8 cellular contexts compared by ENCODE assay signal in the genomic region with DNA sequence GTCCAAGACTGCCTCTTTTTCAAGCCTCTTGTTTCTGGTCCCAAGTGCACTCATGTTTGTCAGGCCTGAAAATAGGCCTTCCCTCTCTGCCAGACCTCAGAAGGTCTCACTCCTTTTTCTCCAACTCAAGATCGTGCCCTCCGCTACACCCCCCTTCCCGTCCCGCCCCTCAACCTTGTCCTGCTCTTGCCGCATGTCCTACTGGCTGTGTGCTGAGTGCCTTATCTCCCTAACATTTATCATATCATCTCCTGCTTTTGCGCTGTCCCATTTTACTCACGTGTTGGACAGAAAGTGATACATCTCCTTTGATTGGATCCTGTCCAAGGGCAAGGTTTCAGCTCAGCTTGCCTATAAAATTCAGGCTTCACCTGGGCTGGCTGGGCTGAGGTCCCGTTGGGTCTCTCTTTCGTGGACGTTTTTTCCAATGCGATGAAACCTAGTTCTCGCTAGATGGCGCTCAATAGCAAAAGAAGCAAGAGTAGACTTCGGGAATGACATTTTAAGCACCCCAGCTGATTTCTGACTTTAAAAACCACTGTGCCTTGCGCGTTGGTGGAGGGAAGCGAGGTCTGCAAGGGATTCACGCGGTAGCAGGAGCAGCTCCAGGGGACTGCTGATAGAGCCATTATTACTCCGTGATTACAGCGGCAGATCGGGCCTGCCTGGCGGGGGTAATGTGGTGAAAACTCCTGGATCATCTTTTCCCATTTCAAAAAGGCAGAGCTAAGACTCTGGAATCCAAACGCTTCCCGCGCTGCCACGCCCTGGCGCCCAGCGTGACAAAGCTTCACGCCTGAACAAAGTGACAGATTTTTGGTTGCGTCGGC.
DNase-seq lines count a peak whose midpoint lies in the region; ATAC-seq and TF ChIP-seq lines count a peak whose summit lies in the region.

No MANE protein-coding gene starts in this region.

- no peaks in the 10 kb centered on the region for H3K9me3 ChIP-seq in colonic mucosa

- no peaks in the 10 kb centered on the region for H3K4me1 ChIP-seq in colonic mucosa

- no peaks in the 10 kb centered on the region for H3K36me3 ChIP-seq in colonic mucosa

- ATAC-seq in HG02642 (IDR thresholded peaks at IDR 0.05; ENCODE audit: poor library complexity, unreplicated experiment), result peak; percentile 69
- peak; percentile 92 for ATAC-seq in SK-N-SH treated with all-trans-retinoic acid at 6 μM for 48 hours
- ATAC-seq in left colon, result peak; percentile 72

- in situ Hi-C loops in ACHN (cut with HindIII; ENCODE audit: low pct_ligation_motif_present, low pct_unique_long_range_greater_than_20kb, low sequenced_read_pairs), result no loop called here

- peak overlapping the region in 1 of 2 donors; percentile 2 for H3K9ac ChIP-seq in colonic mucosa (ENCODE audit: low read depth in 2 of 2, low read length in 2 of 2)

- intact Hi-C loops in colonic mucosa (cut with DNase I), result loop anchor here (5.0 kb wide), 1 partner anchor 1522 kb away; no protein-coding TSS in a partner anchor
- intact Hi-C loops in left colon (cut with DNase I, micrococcal nuclease), result loop anchor here in 1 of 2 donors (10.0 kb wide), 1 partner anchor 1520 kb away; no protein-coding TSS in a partner anchor

- DNase-seq in ACHN, result peak; percentile 69
- peak; percentile 72 for DNase-seq in NAMALWA (ENCODE audit: low spot score)
- peak; percentile 37 for DNase-seq in colonic mucosa
- peak in 1 of 2 donors; percentile 11 for DNase-seq in left colon
- peak; percentile 37 for DNase-seq in stimulated activated CD8-positive, alpha-beta memory T cell treated with anti-CD3 and anti-CD28 coated beads, Interleukin-4, amount 100 ng/mL, for 48 hours

- H3K4me3 ChIP-seq in colonic mucosa, result peak overlapping the region; percentile 32

- peak; percentile 82 for TF ChIP-seq CTCF in GM12873 (IDR thresholded peaks at IDR 0.05; ENCODE audit: insufficient read depth, low read depth, low read length, missing control alignments)
- peak; percentile 69 for TF ChIP-seq CTCF in colonic mucosa (IDR thresholded peaks at IDR 0.05)

- no peak overlapping the region for H3K27ac ChIP-seq in colonic mucosa

- H3K27me3 ChIP-seq in colonic mucosa, result no peaks in the 10 kb centered on the region

TF ChIP-seq in SK-N-SH treated with all-trans-retinoic acid at 6 μM for 48 hours, 23 proteins besides CTCF, POLR2A, EP300 and RAD21:
- TF ChIP-seq TCF4 (CRISPR knock-in tag; IDR thresholded peaks at IDR 0.05; ENCODE audit: borderline replicate concordance), result no peak
- TF ChIP-seq, protein P1, sequence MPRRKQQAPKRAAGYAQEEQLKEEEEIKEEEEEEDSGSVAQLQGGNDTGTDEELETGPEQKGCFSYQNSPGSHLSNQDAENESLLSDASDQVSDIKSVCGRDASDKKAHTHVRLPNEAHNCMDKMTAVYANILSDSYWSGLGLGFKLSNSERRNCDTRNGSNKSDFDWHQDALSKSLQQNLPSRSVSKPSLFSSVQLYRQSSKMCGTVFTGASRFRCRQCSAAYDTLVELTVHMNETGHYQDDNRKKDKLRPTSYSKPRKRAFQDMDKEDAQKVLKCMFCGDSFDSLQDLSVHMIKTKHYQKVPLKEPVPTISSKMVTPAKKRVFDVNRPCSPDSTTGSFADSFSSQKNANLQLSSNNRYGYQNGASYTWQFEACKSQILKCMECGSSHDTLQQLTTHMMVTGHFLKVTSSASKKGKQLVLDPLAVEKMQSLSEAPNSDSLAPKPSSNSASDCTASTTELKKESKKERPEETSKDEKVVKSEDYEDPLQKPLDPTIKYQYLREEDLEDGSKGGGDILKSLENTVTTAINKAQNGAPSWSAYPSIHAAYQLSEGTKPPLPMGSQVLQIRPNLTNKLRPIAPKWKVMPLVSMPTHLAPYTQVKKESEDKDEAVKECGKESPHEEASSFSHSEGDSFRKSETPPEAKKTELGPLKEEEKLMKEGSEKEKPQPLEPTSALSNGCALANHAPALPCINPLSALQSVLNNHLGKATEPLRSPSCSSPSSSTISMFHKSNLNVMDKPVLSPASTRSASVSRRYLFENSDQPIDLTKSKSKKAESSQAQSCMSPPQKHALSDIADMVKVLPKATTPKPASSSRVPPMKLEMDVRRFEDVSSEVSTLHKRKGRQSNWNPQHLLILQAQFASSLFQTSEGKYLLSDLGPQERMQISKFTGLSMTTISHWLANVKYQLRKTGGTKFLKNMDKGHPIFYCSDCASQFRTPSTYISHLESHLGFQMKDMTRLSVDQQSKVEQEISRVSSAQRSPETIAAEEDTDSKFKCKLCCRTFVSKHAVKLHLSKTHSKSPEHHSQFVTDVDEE (CRISPR knock-in tag; IDR thresholded peaks at IDR 0.05), result no peak
- no peak for TF ChIP-seq ZFP3 (CRISPR knock-in tag; IDR thresholded peaks at IDR 0.05)
- no peak for TF ChIP-seq PPARA (CRISPR knock-in tag; IDR thresholded peaks at IDR 0.05; ENCODE audit: borderline replicate concordance)
- TF ChIP-seq ISL1 (CRISPR knock-in tag; IDR thresholded peaks at IDR 0.05), result no peak
- TF ChIP-seq, protein P2, sequence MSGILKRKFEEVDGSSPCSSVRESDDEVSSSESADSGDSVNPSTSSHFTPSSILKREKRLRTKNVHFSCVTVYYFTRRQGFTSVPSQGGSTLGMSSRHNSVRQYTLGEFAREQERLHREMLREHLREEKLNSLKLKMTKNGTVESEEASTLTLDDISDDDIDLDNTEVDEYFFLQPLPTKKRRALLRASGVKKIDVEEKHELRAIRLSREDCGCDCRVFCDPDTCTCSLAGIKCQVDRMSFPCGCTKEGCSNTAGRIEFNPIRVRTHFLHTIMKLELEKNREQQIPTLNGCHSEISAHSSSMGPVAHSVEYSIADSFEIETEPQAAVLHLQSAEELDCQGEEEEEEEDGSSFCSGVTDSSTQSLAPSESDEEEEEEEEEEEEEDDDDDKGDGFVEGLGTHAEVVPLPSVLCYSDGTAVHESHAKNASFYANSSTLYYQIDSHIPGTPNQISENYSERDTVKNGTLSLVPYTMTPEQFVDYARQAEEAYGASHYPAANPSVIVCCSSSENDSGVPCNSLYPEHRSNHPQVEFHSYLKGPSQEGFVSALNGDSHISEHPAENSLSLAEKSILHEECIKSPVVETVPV (CRISPR knock-in tag; IDR thresholded peaks at IDR 0.05), result no peak
- no peak for TF ChIP-seq ESRRG (CRISPR knock-in tag; IDR thresholded peaks at IDR 0.05)
